In genomic region chr3:48662140-48662752, GRCh38 we compare ENCODE assay signal across 9 cellular contexts. TPM values are rescaled to one million over a fixed set of nuclear protein-coding genes. Genes with fewer than 3 reads are reported as not detected.
DNase-seq lines count a peak whose midpoint lies in the region; ATAC-seq and TF ChIP-seq lines count a peak whose summit lies in the region.
"Had no signal": no experiment of that assay in that cellular context is flagged by ENCODE, and none has a peak within 500 bp of the region (broad histone marks: within the 10 kb centered on the region; RNA-seq: fewer than 3 reads in every experiment).

No MANE protein-coding gene starts in this region.

- no peak for TF ChIP-seq CTCF in activated CD8-positive, alpha-beta T cell treated with anti-CD3 and anti-CD28 coated beads for 36 hours (IDR thresholded peaks at IDR 0.05)
- TF ChIP-seq CTCF in WI38 (IDR thresholded peaks at IDR 0.05; ENCODE audit: low read depth, low read length) (no peak), thoracic aorta (IDR thresholded peaks at IDR 0.05) (no peak)

- intact Hi-C loops in activated CD8-positive, alpha-beta T cell treated with anti-CD3 and anti-CD28 coated beads for 36 hours (cut with micrococcal nuclease), result no loop called here

- peaks cover 37% of the 10 kb centered on the region for H3K4me1 Mint-ChIP-seq in activated CD8-positive, alpha-beta T cell treated with anti-CD3 and anti-CD28 coated beads, Interleukin-2, amount 10 ng/mL, durations not matched to agents 7 days and 5 days (ENCODE audit: low read depth)
- H3K4me1 Mint-ChIP-seq in activated CD8-positive, alpha-beta T cell treated with anti-CD3 and anti-CD28 coated beads for 36 hours (ENCODE audit: low read depth), result peaks cover 18% of the 10 kb centered on the region

- no peak for DNase-seq in activated CD8-positive, alpha-beta T cell treated with anti-CD3 and anti-CD28 coated beads, Interleukin-2, amount 10 ng/mL, durations not matched to agents 7 days and 5 days
- no peak for DNase-seq in activated CD8-positive, alpha-beta T cell treated with anti-CD3 and anti-CD28 coated beads for 36 hours
- DNase-seq in iPS DF 6.9 (ENCODE audit: low read depth, low spot score) (no peak), thoracic aorta (ENCODE audit: low spot score) (no peak), SW 1271 (lab: John Stamatoyannopoulos, UW) (no peak), T1000 (lab: John Stamatoyannopoulos, UW) (no peak)
- DNase-seq in activated naive CD4-positive, alpha-beta T cell (lab: John Stamatoyannopoulos, UW), result no peak

- H3K9me3 Mint-ChIP-seq in activated CD8-positive, alpha-beta T cell treated with anti-CD3 and anti-CD28 coated beads, Interleukin-2, amount 10 ng/mL, durations not matched to agents 7 days and 5 days (ENCODE audit: insufficient read depth), result no peaks in the 10 kb centered on the region
- no peaks in the 10 kb centered on the region for H3K9me3 Mint-ChIP-seq in activated CD8-positive, alpha-beta T cell treated with anti-CD3 and anti-CD28 coated beads for 36 hours

- no peaks in the 10 kb centered on the region for H3K27me3 ChIP-seq in iPS DF 6.9 (ENCODE audit: control insufficient read depth, insufficient read depth, low read length)
- no peaks in the 10 kb centered on the region for H3K27me3 ChIP-seq in thoracic aorta (replicated peaks; ENCODE audit: insufficient read depth)
- H3K27me3 ChIP-seq: ovary had no signal

- H3K9me3 ChIP-seq in iPS DF 6.9 (ENCODE audit: control insufficient read depth, insufficient read depth, low read length) (no peaks in the 10 kb centered on the region), thoracic aorta (no peaks in the 10 kb centered on the region)
- H3K9me3 ChIP-seq: ovary had no signal

- H3K4me3 Mint-ChIP-seq in activated CD8-positive, alpha-beta T cell treated with anti-CD3 and anti-CD28 coated beads, Interleukin-2, amount 10 ng/mL, durations not matched to agents 7 days and 5 days, result peak overlapping the region; percentile 52
- H3K4me3 Mint-ChIP-seq in activated CD8-positive, alpha-beta T cell treated with anti-CD3 and anti-CD28 coated beads for 36 hours, result no peak overlapping the region

- POLR2A ChIA-PET in activated CD8-positive, alpha-beta T cell treated with anti-CD3 and anti-CD28 coated beads, Interleukin-2, amount 10 ng/mL, durations not matched to agents 7 days and 5 days (lab: Charles Lee), result interaction anchor here (0.6 to 2.1 kb wide), 3 partner anchors 55 to 749 kb away, joined by 3 to 8 read pairs (median 3); partner anchors contain the start of gene IP6K2
- POLR2A ChIA-PET in activated CD8-positive, alpha-beta T cell treated with anti-CD3 and anti-CD28 coated beads for 36 hours (lab: Charles Lee), result interaction anchor here (0.9 to 4.9 kb wide), 14 partner anchors 9 to 257 kb away, joined by 3 to 26 read pairs (median 3); partner anchors contain the start of genes ARIH2, ATRIP and SLC26A6

- H3K36me3 ChIP-seq in iPS DF 6.9 (ENCODE audit: control insufficient read depth, insufficient read depth, low read length) (no peaks in the 10 kb centered on the region; the same call in 1 of the 2 replicates), thoracic aorta (no peaks in the 10 kb centered on the region)
- H3K36me3 ChIP-seq: ovary had no signal

- H3K4me1 ChIP-seq in iPS DF 6.9 (ENCODE audit: control insufficient read depth, insufficient read depth, low read length) (0 out of 2 replicates have a peak, but pooled peaks cover 2% of the 10 kb centered on the region), thoracic aorta (ENCODE audit: control insufficient read depth in 1 of 2, low read depth in 2 of 2) (peaks cover 4 to 21% of the 10 kb centered on the region in 2 donors)

- H3K4me3 ChIP-seq in WI38 (ENCODE audit: low read depth, low read length) (peak overlapping the region; percentile 65; the same call in 1 of the 2 replicates), iPS DF 6.9 (ENCODE audit: low read length) (peak overlapping the region; percentile 48; the same call in 1 of the 2 replicates), thoracic aorta (peak overlapping the region; percentile 82)

- H3K27me3 Mint-ChIP-seq in activated CD8-positive, alpha-beta T cell treated with anti-CD3 and anti-CD28 coated beads, Interleukin-2, amount 10 ng/mL, durations not matched to agents 7 days and 5 days (ENCODE audit: low read depth), result peaks cover 9% of the 10 kb centered on the region
- H3K27me3 Mint-ChIP-seq in activated CD8-positive, alpha-beta T cell treated with anti-CD3 and anti-CD28 coated beads for 36 hours, result peaks cover 23% of the 10 kb centered on the region

- no peak for ATAC-seq in activated CD8-positive, alpha-beta T cell treated with anti-CD3 and anti-CD28 coated beads, Interleukin-2, amount 10 ng/mL, durations not matched to agents 7 days and 5 days
- ATAC-seq in activated CD8-positive, alpha-beta T cell treated with anti-CD3 and anti-CD28 coated beads for 36 hours, result no peak
- ATAC-seq in thoracic aorta (ENCODE audit: insufficient number of reproducible peaks, low FRiP score, low read depth), result no peak

- H3K27ac ChIP-seq in iPS DF 6.9 (ENCODE audit: low read length) (no peak overlapping the region), thoracic aorta (no peak overlapping the region)

- H3K27ac Mint-ChIP-seq in activated CD8-positive, alpha-beta T cell treated with anti-CD3 and anti-CD28 coated beads, Interleukin-2, amount 10 ng/mL, durations not matched to agents 7 days and 5 days, result no peak overlapping the region
- no peak overlapping the region for H3K27ac Mint-ChIP-seq in activated CD8-positive, alpha-beta T cell treated with anti-CD3 and anti-CD28 coated beads for 36 hours

- no CpG with 5 or more reads among the region's 47 CpGs for WGBS in iPS DF 6.9 (ENCODE audit: insufficient coverage, insufficient read length)

- CTCF ChIA-PET in activated CD8-positive, alpha-beta T cell treated with anti-CD3 and anti-CD28 coated beads, Interleukin-2, amount 10 ng/mL, durations not matched to agents 7 days and 5 days (lab: Charles Lee), result interaction anchor here (1.1 to 2.0 kb wide), 5 partner anchors 22 to 226 kb away, joined by 5 to 7 read pairs (median 6); partner anchors contain the start of genes NCKIPSD, PFKFB4 and SLC26A6
- CTCF ChIA-PET in activated CD8-positive, alpha-beta T cell treated with anti-CD3 and anti-CD28 coated beads for 36 hours (lab: Charles Lee), result interaction anchor here (0.6 to 1.8 kb wide), 8 partner anchors 14 to 474 kb away, joined by 3 to 5 read pairs (median 4); partner anchors contain the start of genes CDC25A and SLC26A6

- peaks cover 10% of the 10 kb centered on the region for H3K36me3 Mint-ChIP-seq in activated CD8-positive, alpha-beta T cell treated with anti-CD3 and anti-CD28 coated beads, Interleukin-2, amount 10 ng/mL, durations not matched to agents 7 days and 5 days (ENCODE audit: low read depth)
- peaks cover 14% of the 10 kb centered on the region for H3K36me3 Mint-ChIP-seq in activated CD8-positive, alpha-beta T cell treated with anti-CD3 and anti-CD28 coated beads for 36 hours (ENCODE audit: low read depth)

RNA-seq across cellular contexts. Expression of gene CELSR3, which starts 0.4 kb away (rescaled TPM):
- total RNA-seq in activated CD8-positive, alpha-beta T cell treated with anti-CD3 and anti-CD28 coated beads, Interleukin-2, amount 10 ng/mL, durations not matched to agents 7 days and 5 days, result 10 to 100 TPM; 19.5 to 20.2 TPM
- 10 to 100 TPM; 15.8 to 17.8 TPM for total RNA-seq in activated CD8-positive, alpha-beta T cell treated with anti-CD3 and anti-CD28 coated beads for 36 hours
- total RNA-seq in thoracic aorta, result 1 to 10 TPM; 1.3 to 3.0 TPM

RNA-seq across cellular contexts. Expression of gene NCKIPSD, which starts 23.5 kb away (rescaled TPM):
- total RNA-seq in activated CD8-positive, alpha-beta T cell treated with anti-CD3 and anti-CD28 coated beads, Interleukin-2, amount 10 ng/mL, durations not matched to agents 7 days and 5 days, result 10 to 100 TPM; 56.5 to 57.1 TPM
- 10 to 100 TPM; 69.7 to 73.8 TPM for total RNA-seq in activated CD8-positive, alpha-beta T cell treated with anti-CD3 and anti-CD28 coated beads for 36 hours
- total RNA-seq in thoracic aorta, result 100 to 1,000 TPM in 1 of 2 donors, 10 to 100 TPM in 1; 59.6 to 101 TPM

RNA-seq across cellular contexts. Expression of gene SLC26A6, which starts 27.0 kb away (rescaled TPM):
- 10 to 100 TPM; 58.0 to 61.5 TPM for total RNA-seq in activated CD8-positive, alpha-beta T cell treated with anti-CD3 and anti-CD28 coated beads, Interleukin-2, amount 10 ng/mL, durations not matched to agents 7 days and 5 days
- total RNA-seq in activated CD8-positive, alpha-beta T cell treated with anti-CD3 and anti-CD28 coated beads for 36 hours, result 10 to 100 TPM; 41.3 to 45.0 TPM
- 100 to 1,000 TPM in 1 of 2 donors, 10 to 100 TPM in 1; 93.9 to 102 TPM for total RNA-seq in thoracic aorta

RNA-seq across cellular contexts. Expression of gene TMEM89, which starts 40.7 kb away (rescaled TPM):
- under 1 TPM in 1 of 2 experiments, not detected in 1; 0.39 TPM for total RNA-seq in activated CD8-positive, alpha-beta T cell treated with anti-CD3 and anti-CD28 coated beads, Interleukin-2, amount 10 ng/mL, durations not matched to agents 7 days and 5 days
- total RNA-seq in activated CD8-positive, alpha-beta T cell treated with anti-CD3 and anti-CD28 coated beads for 36 hours, result under 1 TPM in 1 of 2 experiments, not detected in 1; 0.43 TPM
- total RNA-seq in thoracic aorta, result 1 to 10 TPM in 1 of 2 donors, not detected in 1; 8.0 TPM
- total RNA-seq: ovary had no signal

RNA-seq across cellular contexts. Expression of gene UQCRC1, which starts 52.8 kb away (rescaled TPM):
- total RNA-seq in activated CD8-positive, alpha-beta T cell treated with anti-CD3 and anti-CD28 coated beads, Interleukin-2, amount 10 ng/mL, durations not matched to agents 7 days and 5 days, result 100 to 1,000 TPM; 196 to 202 TPM
- 100 to 1,000 TPM; 240 to 256 TPM for total RNA-seq in activated CD8-positive, alpha-beta T cell treated with anti-CD3 and anti-CD28 coated beads for 36 hours
- 100 to 1,000 TPM; 226 to 234 TPM for total RNA-seq in thoracic aorta

Comparison
In these comparisons a context has a peak if more than half of its experiments do, and no peak if none do; other contexts are left out.
1. RNA of gene CELSR3, which starts 0.4 kb away (total RNA-seq): 19.5 to 20.2 TPM in activated CD8-positive, alpha-beta T cell treated with anti-CD3 and anti-CD28 coated beads, Interleukin-2, amount 10 ng/mL, durations not matched to agents 7 days and 5 days and 15.8 to 17.8 TPM in activated CD8-positive, alpha-beta T cell treated with anti-CD3 and anti-CD28 coated beads for 36 hours; 1.3 to 3.0 TPM in thoracic aorta; every median in the first group is over 4 times any median in the second.
2. Peak in every context shown above with its lines, with median percentiles within 50 percentile points of each other: H3K4me3 ChIP-seq.